14 cellular contexts compared by ENCODE assay signal in genomic region chr3:134368751-134369105, GRCh38. TPM values are rescaled to one million over a fixed set of nuclear protein-coding genes. Genes with fewer than 3 reads are reported as not detected.
DNase-seq lines count a peak whose midpoint lies in the region; ATAC-seq and TF ChIP-seq lines count a peak whose summit lies in the region.
"Had no signal": no experiment of that assay in that cellular context is flagged by ENCODE, and none has a peak within 500 bp of the region (broad histone marks: within the 10 kb centered on the region; RNA-seq: fewer than 3 reads in every experiment).

No MANE protein-coding gene starts in this region.

- ATAC-seq in Right ventricle myocardium inferior (no peak), upper lobe of right lung (no peak), T-cell (replicated peaks in 1 of 4) (no peak)

- peak overlapping the region; percentile 99 for H3K27ac ChIP-seq in cardiac muscle cell
- H3K27ac ChIP-seq in esophagus muscularis mucosa (replicated peaks in 1 of 4), result peak overlapping the region; percentile 97 to 100 (median 98)
- H3K27ac ChIP-seq in upper lobe of right lung, result peak overlapping the region; percentile 97
- H3K27ac ChIP-seq: ovary had no signal

- H3K9me3 Mint-ChIP-seq in osteocyte (ENCODE audit: unreplicated experiment) (no peaks in the 10 kb centered on the region), T-cell (no peaks in the 10 kb centered on the region)

- peaks cover 31% of the 10 kb centered on the region for H3K36me3 ChIP-seq in cardiac muscle cell
- peaks cover 48 to 87% (median 71%) of the 10 kb centered on the region in 4 donors for H3K36me3 ChIP-seq in esophagus muscularis mucosa
- peaks cover 63% of the 10 kb centered on the region for H3K36me3 ChIP-seq in upper lobe of right lung
- H3K36me3 ChIP-seq: ovary had no signal

- CTCF ChIA-PET in T-cell (lab: Charles Lee), result interaction anchor here in 1 of 2 donors (0.7 kb wide), 1 partner anchor 324 kb away, joined by 3 read pairs; no protein-coding TSS in a partner anchor

- intact Hi-C loops in Right ventricle myocardium inferior (cut with DNase I), result no loop called here
- intact Hi-C loops in esophagus muscularis mucosa (cut with DNase I), result no loop called here
- intact Hi-C loops in upper lobe of right lung (cut with DNase I), result no loop called here

- POLR2A ChIA-PET in T-cell (lab: Charles Lee), result no interaction called here

- TF ChIP-seq EP300 in esophagus muscularis mucosa (IDR thresholded peaks at IDR 0.05), result no peak

- peaks cover 44% of the 10 kb centered on the region for H3K4me1 ChIP-seq in cardiac muscle cell (ENCODE audit: low read depth)
- H3K4me1 ChIP-seq in esophagus muscularis mucosa, result peaks cover 85 to 88% (median 87%) of the 10 kb centered on the region in 4 donors
- H3K4me1 ChIP-seq in upper lobe of right lung, result peaks cover 79% of the 10 kb centered on the region

- H3K27ac Mint-ChIP-seq in osteocyte (ENCODE audit: unreplicated experiment) (peak overlapping the region; percentile 86), T-cell (no peak overlapping the region)

- no peaks in the 10 kb centered on the region for H3K27me3 Mint-ChIP-seq in osteocyte (ENCODE audit: unreplicated experiment)
- peaks cover 0 to 15% of the 10 kb centered on the region in 2 donors for H3K27me3 Mint-ChIP-seq in T-cell

- H3K4me1 Mint-ChIP-seq in osteocyte (ENCODE audit: unreplicated experiment) (peaks cover 84% of the 10 kb centered on the region), T-cell (peaks cover 20 to 23% (median 21%) of the 10 kb centered on the region in 3 donors)

- H3K4me3 Mint-ChIP-seq in osteocyte (ENCODE audit: unreplicated experiment) (no peak overlapping the region), T-cell (no peak overlapping the region)

- no peak for TF ChIP-seq CTCF in cardiac muscle cell (IDR thresholded peaks at IDR 0.05; ENCODE audit: low read depth, low read length)
- no peak for TF ChIP-seq CTCF in esophagus muscularis mucosa (IDR thresholded peaks at IDR 0.05)
- no peak for TF ChIP-seq CTCF in osteocyte (IDR thresholded peaks at IDR 0.05)
- TF ChIP-seq CTCF in upper lobe of right lung (IDR thresholded peaks at IDR 0.05), result no peak

- H3K4me3 ChIP-seq in cardiac muscle cell, result no peak overlapping the region
- H3K4me3 ChIP-seq in esophagus muscularis mucosa, result peak overlapping the region in 1 of 4 donors; percentile 81
- no peak overlapping the region for H3K4me3 ChIP-seq in upper lobe of right lung
- H3K4me3 ChIP-seq: HAP-1, ovary had no signal

- 95% methylated on average over 4 of the region's 4 CpGs for WGBS in esophagus muscularis mucosa

- no peak for TF ChIP-seq POLR2A in esophagus muscularis mucosa (IDR thresholded peaks at IDR 0.05; ENCODE audit: low read depth)

- H3K27me3 ChIP-seq in cardiac muscle cell (no peaks in the 10 kb centered on the region), esophagus muscularis mucosa (no peaks in the 10 kb centered on the region), upper lobe of right lung (no peaks in the 10 kb centered on the region)
- H3K27me3 ChIP-seq: ovary had no signal

- H3K36me3 Mint-ChIP-seq in osteocyte (ENCODE audit: unreplicated experiment), result peaks cover 48% of the 10 kb centered on the region
- H3K36me3 Mint-ChIP-seq in T-cell, result no peaks in the 10 kb centered on the region

- DNase-seq in cardiac muscle cell (ENCODE audit: low read depth in 1 of 2, low spot score in 1 of 2), result no peak
- no peak for DNase-seq in Right ventricle myocardium inferior (ENCODE audit: missing footprints)
- no peak for DNase-seq in esophagus muscularis mucosa (ENCODE audit: extremely low spot score)
- DNase-seq in osteocyte (ENCODE audit: extremely low spot score, unreplicated experiment), result no peak
- DNase-seq in upper lobe of right lung, result peak; percentile 36
- no peak for DNase-seq in T-cell
- no peak for DNase-seq in NCI-H1092 treated with DMSO at 0.1 percent for 48 hours (lab: John Stamatoyannopoulos, UW)
- no peak for DNase-seq in stimulated activated naive CD4-positive, alpha-beta T cell treated with Interleukin-2 at 50 U/mL for 16 hours (lab: John Stamatoyannopoulos, UW)
- DNase-seq: activated T-cell treated with anti-CD3 and anti-CD28 coated beads, Interleukin-2, amount 50 U/mL, for 48 hours; DMS153; NCI-H1694; NCI-H774; ovary had no signal

- H3K9me3 ChIP-seq in cardiac muscle cell (ENCODE audit: low read depth) (no peaks in the 10 kb centered on the region), esophagus muscularis mucosa (no peaks in the 10 kb centered on the region), upper lobe of right lung (no peaks in the 10 kb centered on the region)
- H3K9me3 ChIP-seq: HAP-1, ovary had no signal

RNA-seq across cellular contexts. Expression of gene AMOTL2, which starts 5.5 kb away (rescaled TPM):
- total RNA-seq in cardiac muscle cell (64.2 and 103 TPM in 2 replicates), Right ventricle myocardium inferior (61.9 TPM), esophagus muscularis mucosa (100 to 1,000 TPM; 111 to 313 (median 155) TPM), osteocyte (195 and 199 TPM in 2 replicates), upper lobe of right lung (119 TPM), T-cell (under 1 TPM in 3 of 5 donors, not detected in 2; 0.20 to 0.96 (median 0.76) TPM)
- 26.7 and 32.1 TPM in 2 replicates for polyA plus RNA-seq in cardiac muscle cell

Comparison
In these comparisons a context has a peak if more than half of its experiments do, and no peak if none do; other contexts are left out.
1. RNA of gene AMOTL2, which starts 5.5 kb away (total RNA-seq): 195 to 199 TPM in osteocyte, 111 to 313 TPM in esophagus muscularis mucosa, 119 TPM in upper lobe of right lung (single experiment), 64.2 to 103 TPM in cardiac muscle cell and 61.9 TPM in Right ventricle myocardium inferior (single experiment); 0.20 to 0.96 TPM in T-cell; every median in the first group is over 10 times any median in the second.
2. Peak in every context shown above with its lines, with median percentiles within 50 percentile points of each other: H3K27ac ChIP-seq.